Comparison of ENCODE assay signal across 14 cellular contexts in the genomic region with DNA sequence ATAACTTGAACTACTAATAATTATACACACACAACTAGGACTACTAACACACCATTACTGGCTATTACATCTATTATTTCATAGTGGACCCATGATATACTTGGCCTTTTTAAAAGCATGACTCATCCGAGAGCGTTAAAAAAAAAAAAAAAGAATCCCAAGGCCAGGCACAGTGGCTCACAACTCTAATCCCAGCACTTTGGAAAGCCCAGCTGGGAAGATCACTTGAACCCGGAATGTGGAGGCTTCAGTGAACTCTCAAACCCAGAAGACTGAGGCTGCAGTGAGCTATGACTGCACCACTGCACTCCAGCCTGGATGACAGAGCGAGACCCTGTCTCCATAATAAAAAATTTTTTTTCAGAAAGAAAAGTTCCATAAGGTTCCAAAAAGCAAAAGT. TPM values are rescaled to one million over a fixed set of nuclear protein-coding genes. Genes with fewer than 3 reads are reported as not detected.
DNase-seq lines count a peak whose midpoint lies in the region; ATAC-seq, FAIRE-seq and TF ChIP-seq lines count a peak whose summit lies in the region.
"Had no signal": no experiment of that assay in that cellular context is flagged by ENCODE, and none has a peak within 500 bp of the region (broad histone marks: within the 10 kb centered on the region; RNA-seq: fewer than 3 reads in every experiment).

No MANE protein-coding gene starts in this region.

- CTCF ChIA-PET in endothelial cell of umbilical vein (lab: Charles Lee): no interaction called here

- WGBS in psoas muscle, 3 donors: 40 to 50% (median 44%) methylated on average over 4 of the region's 4 CpGs

- intact Hi-C loops in endothelial cell of umbilical vein (cut with micrococcal nuclease) (no loop called here), psoas muscle (cut with DNase I) (loop anchor here in 1 of 2 donors (10.0 kb wide), 1 partner anchor 61 kb away; the partner anchor contains the start of gene RFWD3)

- peaks cover 18% of the 10 kb centered on the region for H3K36me3 Mint-ChIP-seq in T-helper 1 cell treated with Interleukin-12 subunit alpha and Interleukin-12 subunit beta and Interleukin-4 antibody, amounts not matched to agents 30 μg/mL and 1 μg/mL, for 36 hours (ENCODE audit: low read depth)

- H3K36me3 ChIP-seq in endothelial cell of umbilical vein (ENCODE audit: control insufficient read depth in 2 of 2, extremely low read depth in 1 of 2, insufficient read depth in 2 of 2, low read length in 2 of 2): no peaks in the 10 kb centered on the region
- no peaks in the 10 kb centered on the region for H3K36me3 ChIP-seq in psoas muscle (ENCODE audit: insufficient read depth in 1 of 2, low read depth in 1 of 2)
- no peaks in the 10 kb centered on the region for H3K36me3 ChIP-seq in effector memory CD4-positive, alpha-beta T cell (ENCODE audit: control insufficient read depth, insufficient read depth, low read length)

- peaks cover 3% of the 10 kb centered on the region for H3K9me1 ChIP-seq in endothelial cell of umbilical vein (replicated peaks; ENCODE audit: control insufficient read depth, extremely low read depth, insufficient read depth, low read length)

- DNase-seq in T-helper 1 cell (no peak), RPMI7951 (ENCODE audit: low read depth) (peak; percentile 40), endothelial cell of umbilical vein (ENCODE audit: low read depth, low spot score) (peak; percentile 49), psoas muscle (no peak), DMS153 (lab: John Stamatoyannopoulos, UW) (no peak)
- no peak for DNase-seq in effector memory CD4-positive, alpha-beta T cell
- DNase-seq in effector CD4-positive, alpha-beta T cell: no peak
- DNase-seq: 8988T; activated CD4-positive, alpha-beta T cell treated with anti-CD3 and anti-CD28 coated beads for 1 hour; caudate nucleus; NCI-H1694; stimulated activated CD4-positive, alpha-beta T cell treated with anti-CD3 and anti-CD28 coated beads, Interleukin-4, amount 100 ng/mL, for 1 hour; testis had no signal

- peak overlapping the region; percentile 95 for H3K4me2 ChIP-seq in endothelial cell of umbilical vein (ENCODE audit: insufficient read depth, low read length)

- H3K27ac Mint-ChIP-seq in T-helper 1 cell treated with Interleukin-12 subunit alpha and Interleukin-12 subunit beta and Interleukin-4 antibody, amounts not matched to agents 30 μg/mL and 1 μg/mL, for 36 hours: peak overlapping the region; percentile 69

- H3K9me3 Mint-ChIP-seq in T-helper 1 cell treated with Interleukin-12 subunit alpha and Interleukin-12 subunit beta and Interleukin-4 antibody, amounts not matched to agents 30 μg/mL and 1 μg/mL, for 36 hours: no peaks in the 10 kb centered on the region

- H3K9me3 ChIP-seq in endothelial cell of umbilical vein (replicated peaks; ENCODE audit: control insufficient read depth, insufficient read depth, low read length) (no peaks in the 10 kb centered on the region), psoas muscle (no peaks in the 10 kb centered on the region)
- no peaks in the 10 kb centered on the region for H3K9me3 ChIP-seq in effector memory CD4-positive, alpha-beta T cell (ENCODE audit: control insufficient read depth, low read length)
- H3K9me3 ChIP-seq: testis had no signal

- H4K20me1 ChIP-seq in endothelial cell of umbilical vein (replicated peaks; ENCODE audit: control insufficient read depth, extremely low read depth, insufficient read depth, low read length): no peaks in the 10 kb centered on the region

- peak in 3 of 4 donors; percentile 38 to 58 (median 48) for ATAC-seq in psoas muscle

- BruUV-seq in endothelial cell of umbilical vein (replicated peaks; lab: Mats Ljungman, UMichigan): no TSS peak

- FAIRE-seq in endothelial cell of umbilical vein (lab: Jason Lieb, UNC): peak; percentile 8

- H3K4me1 Mint-ChIP-seq in T-helper 1 cell treated with Interleukin-12 subunit alpha and Interleukin-12 subunit beta and Interleukin-4 antibody, amounts not matched to agents 30 μg/mL and 1 μg/mL, for 36 hours (ENCODE audit: low read depth): peaks cover 70% of the 10 kb centered on the region

- H3K27ac ChIP-seq in endothelial cell of umbilical vein (ENCODE audit: insufficient read depth, low read depth, low read length): no peak overlapping the region
- peak overlapping the region; percentile 93 for H3K27ac ChIP-seq in psoas muscle
- no peak overlapping the region for H3K27ac ChIP-seq in effector memory CD4-positive, alpha-beta T cell (ENCODE audit: insufficient read depth, low read length, poor library complexity, severe bottlenecking)
- H3K27ac ChIP-seq: testis had no signal

- H3K4me3 Mint-ChIP-seq in T-helper 1 cell treated with Interleukin-12 subunit alpha and Interleukin-12 subunit beta and Interleukin-4 antibody, amounts not matched to agents 30 μg/mL and 1 μg/mL, for 36 hours: peak overlapping the region; percentile 99

- TF ChIP-seq CTCF in endothelial cell of umbilical vein (IDR thresholded peaks at IDR 0.05; ENCODE audit: extremely low read depth in 1 of 2, insufficient read depth in 1 of 2, low read depth in 1 of 2, low read length in 2 of 2) (no peak), psoas muscle (IDR thresholded peaks at IDR 0.05) (no peak)

- dilution Hi-C loops in endothelial cell of umbilical vein (cut with MboI; ENCODE audit: extremely low pct_ligation_motif_present, low sequenced_read_pairs): no loop called here

- H3K27me3 ChIP-seq in endothelial cell of umbilical vein (ENCODE audit: control insufficient read depth in 2 of 2, insufficient read depth in 2 of 2, low read length in 2 of 2): no peaks in the 10 kb centered on the region
- no peaks in the 10 kb centered on the region for H3K27me3 ChIP-seq in psoas muscle (ENCODE audit: insufficient read depth in 3 of 3, low read length in 2 of 3)
- no peaks in the 10 kb centered on the region for H3K27me3 ChIP-seq in effector memory CD4-positive, alpha-beta T cell (replicated peaks; ENCODE audit: control insufficient read depth, insufficient read depth, low read length, poor library complexity, severe bottlenecking)
- H3K27me3 ChIP-seq: testis had no signal

- TF ChIP-seq POLR2A in endothelial cell of umbilical vein (IDR thresholded peaks at IDR 0.05; ENCODE audit: low read depth, low read length): no peak

- H3K9ac ChIP-seq in endothelial cell of umbilical vein (replicated peaks; ENCODE audit: extremely low read depth, insufficient read depth, low read length): no peak overlapping the region

- no peaks in the 10 kb centered on the region for H3K27me3 Mint-ChIP-seq in T-helper 1 cell treated with Interleukin-12 subunit alpha and Interleukin-12 subunit beta and Interleukin-4 antibody, amounts not matched to agents 30 μg/mL and 1 μg/mL, for 36 hours (ENCODE audit: low read depth)

- H3K4me1 ChIP-seq in endothelial cell of umbilical vein (ENCODE audit: control insufficient read depth, extremely low read depth, insufficient read depth, low read length) (peaks cover 36% of the 10 kb centered on the region), psoas muscle (peaks cover 57% of the 10 kb centered on the region)
- peaks cover 41% of the 10 kb centered on the region for H3K4me1 ChIP-seq in effector memory CD4-positive, alpha-beta T cell (ENCODE audit: control insufficient read depth, insufficient read depth, low read length, poor library complexity, severe bottlenecking)

- POLR2A ChIA-PET in endothelial cell of umbilical vein (lab: Charles Lee): no interaction called here

- H3K4me3 ChIP-seq in endothelial cell of umbilical vein (replicated peaks in 1 of 3; ENCODE audit: insufficient read depth in 1 of 3, low read depth in 1 of 3, low read length in 3 of 3) (no peak overlapping the region), psoas muscle (peak overlapping the region; percentile 75)
- H3K4me3 ChIP-seq in effector memory CD4-positive, alpha-beta T cell (ENCODE audit: insufficient read depth, low read depth, low read length, poor library complexity, severe bottlenecking): no peak overlapping the region
- H3K4me3 ChIP-seq: testis had no signal

- no peak overlapping the region for H2AFZ ChIP-seq in endothelial cell of umbilical vein (ENCODE audit: low read depth, low read length)

- peaks cover 74% of the 10 kb centered on the region for H3K79me2 ChIP-seq in endothelial cell of umbilical vein (ENCODE audit: control insufficient read depth, insufficient read depth, low read length)

TF ChIP-seq in endothelial cell of umbilical vein, 7 proteins besides CTCF, POLR2A, EP300 and RAD21:
- no peak for TF ChIP-seq GATA2 (IDR thresholded peaks at IDR 0.05; ENCODE audit: insufficient read depth, insufficient read length, low read depth, low read length)
- no peak for TF ChIP-seq MYC (IDR thresholded peaks at IDR 0.05; ENCODE audit: low read depth, low read length)
- peak; percentile 80 for TF ChIP-seq FOS (IDR thresholded peaks at IDR 0.05; ENCODE audit: borderline replicate concordance, insufficient read depth, low read length)
- no peak for TF ChIP-seq EZH2 (IDR thresholded peaks at IDR 0.05; ENCODE audit: borderline replicate concordance, low read depth, low read length, severe bottlenecking)
- peak; percentile 63 for TF ChIP-seq JUN (IDR thresholded peaks at IDR 0.05; ENCODE audit: borderline replicate concordance, insufficient read depth, insufficient read length, low read depth)
- no peak for TF ChIP-seq POLR2AphosphoS5 (IDR thresholded peaks at IDR 0.05; ENCODE audit: insufficient read depth, low read depth, low read length)
- TF ChIP-seq, protein P1, sequence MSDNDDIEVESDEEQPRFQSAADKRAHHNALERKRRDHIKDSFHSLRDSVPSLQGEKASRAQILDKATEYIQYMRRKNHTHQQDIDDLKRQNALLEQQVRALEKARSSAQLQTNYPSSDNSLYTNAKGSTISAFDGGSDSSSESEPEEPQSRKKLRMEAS (IDR thresholded peaks at IDR 0.05; ENCODE audit: insufficient read depth, insufficient read length): no peak
TF ChIP-seq in endothelial cell of umbilical vein: peak in this region for 2.

RNA-seq across cellular contexts. Expression of gene GLG1, which starts 3.1 kb away (rescaled TPM):
- total RNA-seq in RPMI7951 (2014; rRNA removed; shearing (Covaris generic)): 70.9 and 73.4 TPM in 2 replicates
- total RNA-seq in endothelial cell of umbilical vein: 150 and 165 TPM in 2 replicates
- 72.9 and 86.3 TPM in 2 replicates for polyA plus RNA-seq in endothelial cell of umbilical vein
- polyA plus RNA-seq in endothelial cell of umbilical vein (2011; cell fraction: cytosol; rRNA removed): 93.4 and 103 TPM in 2 replicates
- 115 and 146 TPM in 2 replicates for polyA plus RNA-seq in endothelial cell of umbilical vein (2011; cell fraction: nucleus; rRNA removed)
- 132 and 142 TPM in 2 replicates for polyA plus RNA-seq in endothelial cell of umbilical vein (2012)
- 214 and 233 TPM in 2 replicates for polyA minus RNA-seq in endothelial cell of umbilical vein
- 28.1 TPM for polyA minus RNA-seq in endothelial cell of umbilical vein (2011; cell fraction: cytosol; rRNA and poly(A)+ RNA removed)
- 98.2 and 141 TPM in 2 replicates for polyA minus RNA-seq in endothelial cell of umbilical vein (2011; cell fraction: nucleus; rRNA and poly(A)+ RNA removed)
- total RNA-seq in psoas muscle: 100 to 1,000 TPM in 1 of 4 donors, 10 to 100 TPM in 3; 60.1 to 107 (median 76.5) TPM
- polyA plus RNA-seq in psoas muscle: 10 to 100 TPM; 19.7 to 57.6 (median 24.6) TPM

Comparison
In these comparisons a context has a peak if more than half of its experiments do, and no peak if none do; other contexts are left out.
1. DNase-seq: peak in RPMI7951 (single experiment) and endothelial cell of umbilical vein (single experiment); none in T-helper 1 cell (0 of 5), psoas muscle (0 of 2), effector memory CD4-positive, alpha-beta T cell (0 of 3), effector CD4-positive, alpha-beta T cell (single experiment) and DMS153 (single experiment).